29 cellular contexts compared by ENCODE assay signal in genomic region chr6:25316626-25317025, GRCh38.
"Had no signal": no experiment of that assay in that cellular context is flagged by ENCODE, and none has a peak within 500 bp of the region (broad histone marks: within the 10 kb centered on the region; RNA-seq: fewer than 3 reads in every experiment).

No MANE protein-coding gene starts in this region.

- H3K36me3 ChIP-seq: colonic mucosa, gastroesophageal sphincter, heart left ventricle, neutrophil, suprapubic skin, tibial nerve, upper lobe of left lung had no signal

- H3K4me3 Mint-ChIP-seq: dendritic cell treated with granulocyte-macrophage colony-stimulating factor and Interleukin-4, amounts not matched to agents 40 ng/mL and 50 ng/mL, for 4 days; endodermal cell; memory B cell; natural killer cell; stimulated activated naive CD8-positive, alpha-beta T cell treated with anti-CD3 and anti-CD28 coated beads, Interleukin-15, amount 100 ng/mL, for 72 hours had no signal

- H3K27me3 Mint-ChIP-seq: dendritic cell treated with granulocyte-macrophage colony-stimulating factor and Interleukin-4, amounts not matched to agents 40 ng/mL and 50 ng/mL, for 4 days; progenitor cell of endocrine pancreas; stimulated activated naive CD8-positive, alpha-beta T cell treated with anti-CD3 and anti-CD28 coated beads, Interleukin-15, amount 100 ng/mL, for 72 hours had no signal

- H3K27ac ChIP-seq: colonic mucosa, epithelial cell of prostate, gastroesophageal sphincter, neutrophil, parathyroid adenoma, suprapubic skin, tibial nerve, upper lobe of left lung had no signal

- H3K4me2 ChIP-seq: hepatocyte, smooth muscle cell had no signal

- H3K9ac ChIP-seq: parathyroid adenoma had no signal

- H3K27ac Mint-ChIP-seq: dendritic cell treated with granulocyte-macrophage colony-stimulating factor and Interleukin-4, amounts not matched to agents 40 ng/mL and 50 ng/mL, for 4 days; endodermal cell; memory B cell; natural killer cell; progenitor cell of endocrine pancreas; stimulated activated naive CD8-positive, alpha-beta T cell treated with anti-CD3 and anti-CD28 coated beads, Interleukin-15, amount 100 ng/mL, for 72 hours had no signal

- H3K9me3 Mint-ChIP-seq: dendritic cell treated with granulocyte-macrophage colony-stimulating factor and Interleukin-4, amounts not matched to agents 40 ng/mL and 50 ng/mL, for 4 days; endodermal cell; memory B cell; natural killer cell; stimulated activated naive CD8-positive, alpha-beta T cell treated with anti-CD3 and anti-CD28 coated beads, Interleukin-15, amount 100 ng/mL, for 72 hours had no signal

- H3K36me3 Mint-ChIP-seq: memory B cell, natural killer cell had no signal

- H2AFZ ChIP-seq: hepatocyte, parathyroid adenoma had no signal

- H3K4me1 Mint-ChIP-seq: natural killer cell had no signal

- ATAC-seq: esophagus mucosa; gastroesophageal sphincter; left lobe of liver; natural killer cell; sciatic nerve; stimulated activated naive CD8-positive, alpha-beta T cell treated with anti-CD3 and anti-CD28 coated beads, Interleukin-15, amount 100 ng/mL, for 72 hours had no signal

- DNase-seq: colonic mucosa; effector CD8-positive, alpha-beta T cell; endodermal cell; foreskin fibroblast; heart left ventricle; kidney; natural killer cell; stimulated activated CD4-positive, alpha-beta T cell treated with anti-CD3 and anti-CD28 coated beads, Interleukin-12 subunit alpha, Interleukin-12 subunit beta, amount 100 ng/mL, for 4 hours; stimulated activated CD4-positive, alpha-beta T cell treated with anti-CD3 and anti-CD28 coated beads, Interleukin-1b, Interleukin-23, amount 100 ng/mL, for 48 hours; stimulated activated CD4-positive, alpha-beta T cell treated with anti-CD3 and anti-CD28 coated beads, Interleukin-4, amount 100 ng/mL, for 1 hour; stimulated activated CD8-positive, alpha-beta memory T cell treated with anti-CD3 and anti-CD28 coated beads, Interleukin-4, amount 100 ng/mL, for 48 hours; stimulated activated naive CD4-positive, alpha-beta T cell; stimulated activated naive CD8-positive, alpha-beta T cell treated with anti-CD3 and anti-CD28 coated beads, Interleukin-15, amount 100 ng/mL, for 72 hours; upper lobe of left lung had no signal

- H3K27me3 ChIP-seq: colonic mucosa, gastroesophageal sphincter, heart left ventricle, hepatocyte, neutrophil, suprapubic skin, tibial nerve, upper lobe of left lung had no signal

- H3K4me3 ChIP-seq: colonic mucosa, gastroesophageal sphincter, heart left ventricle, hepatocyte, lung, smooth muscle cell, suprapubic skin, tibial nerve, upper lobe of left lung had no signal

- H3K4me1 ChIP-seq: colonic mucosa, parathyroid adenoma had no signal

- H3K9me3 ChIP-seq: colonic mucosa, gastroesophageal sphincter, heart left ventricle, neutrophil, suprapubic skin, tibial nerve, upper lobe of left lung had no signal
